Comparison of ENCODE assay signal across 23 cellular contexts in genomic region chr13:105915451-105915850, GRCh38.
"Had no signal": no experiment of that assay in that cellular context is flagged by ENCODE, and none has a peak within 500 bp of the region (broad histone marks: within the 10 kb centered on the region; RNA-seq: fewer than 3 reads in every experiment).

No MANE protein-coding gene starts in this region.

- H3K27me3 Mint-ChIP-seq: stimulated activated naive B cell treated with anti-CD40 and anti-IgM and Interleukin-4, amounts not matched to agents 10 μg/mL and 1 μg/mL and 100 μg/mL, for 72 hours had no signal

- H3K9me3 ChIP-seq: gastrocnemius medialis, heart right ventricle, mucosa of descending colon, right atrium auricular region, spleen, testis, tibial nerve had no signal

- H3K9me3 Mint-ChIP-seq: endodermal cell; stimulated activated naive CD8-positive, alpha-beta T cell treated with anti-CD3 and anti-CD28 coated beads, Interleukin-15, amount 100 ng/mL, for 72 hours had no signal

- H3K4me1 Mint-ChIP-seq: stimulated activated naive B cell treated with anti-CD40 and anti-IgM and Interleukin-4, amounts not matched to agents 10 μg/mL and 1 μg/mL and 100 μg/mL, for 72 hours; stimulated activated naive CD8-positive, alpha-beta T cell treated with anti-CD3 and anti-CD28 coated beads, Interleukin-15, amount 100 ng/mL, for 72 hours had no signal

- H3K4me3 Mint-ChIP-seq: endodermal cell; natural killer cell; neural crest cell; stimulated activated naive B cell treated with anti-CD40 and anti-IgM and Interleukin-4, amounts not matched to agents 10 μg/mL and 1 μg/mL and 100 μg/mL, for 72 hours; stimulated activated naive CD8-positive, alpha-beta T cell treated with anti-CD3 and anti-CD28 coated beads, Interleukin-15, amount 100 ng/mL, for 72 hours had no signal

- H3K27ac Mint-ChIP-seq: endodermal cell; natural killer cell; stimulated activated naive B cell treated with anti-CD40 and anti-IgM and Interleukin-4, amounts not matched to agents 10 μg/mL and 1 μg/mL and 100 μg/mL, for 72 hours; stimulated activated naive CD8-positive, alpha-beta T cell treated with anti-CD3 and anti-CD28 coated beads, Interleukin-15, amount 100 ng/mL, for 72 hours had no signal

- H3K36me3 Mint-ChIP-seq: natural killer cell; stimulated activated naive B cell treated with anti-CD40 and anti-IgM and Interleukin-4, amounts not matched to agents 10 μg/mL and 1 μg/mL and 100 μg/mL, for 72 hours had no signal

- DNase-seq: effector CD4-positive, alpha-beta T cell; endodermal cell; erythroblast; gastrocnemius medialis; heart right ventricle; hypothalamus; kidney glomerular epithelial cell; mucosa of descending colon; natural killer cell; posterior cingulate gyrus; spleen; stimulated activated CD4-positive, alpha-beta T cell treated with anti-CD3 and anti-CD28 coated beads, Interleukin-15, amount 100 ng/mL, for 24 hours; stimulated activated CD4-positive, alpha-beta T cell treated with anti-CD3 and anti-CD28 coated beads, Interleukin-1b, Interleukin-23, amount 100 ng/mL, for 48 hours; stimulated activated CD4-positive, alpha-beta T cell treated with anti-CD3 and anti-CD28 coated beads, Interleukin-4, amount 100 ng/mL, for 4 hours; stimulated activated naive B cell treated with anti-CD40 and anti-IgM and Interleukin-4, amounts not matched to agents 10 μg/mL and 1 μg/mL and 100 μg/mL, for 72 hours; stimulated activated naive CD8-positive, alpha-beta T cell treated with anti-CD3 and anti-CD28 coated beads, Interleukin-15, amount 100 ng/mL, for 72 hours; testis had no signal

- H3K27me3 ChIP-seq: gastrocnemius medialis, right atrium auricular region, spleen, testis, tibial nerve had no signal

- H3K27ac ChIP-seq: coronary artery, gastrocnemius medialis, right atrium auricular region, spleen, testis, tibial nerve had no signal

- H3K36me3 ChIP-seq: gastrocnemius medialis, heart right ventricle, right atrium auricular region, spleen, tibial nerve had no signal

- FAIRE-seq: endothelial cell of umbilical vein, islet of Langerhans had no signal

- H3K4me3 ChIP-seq: gastrocnemius medialis, heart right ventricle, mucosa of descending colon, right atrium auricular region, spleen, testis, tibial nerve had no signal

- ATAC-seq: gastrocnemius medialis; mucosa of descending colon; natural killer cell; stimulated activated naive B cell treated with anti-CD40 and anti-IgM and Interleukin-4, amounts not matched to agents 10 μg/mL and 1 μg/mL and 100 μg/mL, for 72 hours; stimulated activated naive CD8-positive, alpha-beta T cell treated with anti-CD3 and anti-CD28 coated beads, Interleukin-15, amount 100 ng/mL, for 72 hours had no signal

- H3K4me1 ChIP-seq: gastrocnemius medialis, right atrium auricular region, spleen, testis had no signal
